Comparison of ENCODE assay signal across 26 cellular contexts in genomic region chr10:86226801-86227201, GRCh38.
DNase-seq lines count a peak whose midpoint lies in the region; ATAC-seq and TF ChIP-seq lines count a peak whose summit lies in the region.
"Had no signal": no experiment of that assay in that cellular context is flagged by ENCODE, and none has a peak within 500 bp of the region (broad histone marks: within the 10 kb centered on the region; RNA-seq: fewer than 3 reads in every experiment).

No MANE protein-coding gene starts in this region.

- TF ChIP-seq EP300 in sigmoid colon (IDR thresholded peaks at IDR 0.05) = no peak

- no peak overlapping the region for H3K4me3 Mint-ChIP-seq in stimulated activated naive CD8-positive, alpha-beta T cell treated with anti-CD3 and anti-CD28 coated beads, Interleukin-15, amount 100 ng/mL, for 72 hours
- H3K4me3 Mint-ChIP-seq: B cell; central memory CD8-positive, alpha-beta T cell; immature natural killer cell; T-helper 17 cell had no signal

- no peaks in the 10 kb centered on the region for H3K9me3 ChIP-seq in sigmoid colon
- H3K9me3 ChIP-seq in body of pancreas = no peaks in the 10 kb centered on the region
- H3K9me3 ChIP-seq: gastroesophageal sphincter, SJSA1 had no signal

- intact Hi-C loops in sigmoid colon (cut with DNase I) (no loop called here), body of pancreas (cut with DNase I) (no loop called here)

- H3K27ac Mint-ChIP-seq in stimulated activated naive CD8-positive, alpha-beta T cell treated with anti-CD3 and anti-CD28 coated beads, Interleukin-15, amount 100 ng/mL, for 72 hours = peak overlapping the region; percentile 69 to 90
- H3K27ac Mint-ChIP-seq: B cell, immature natural killer cell, T-helper 17 cell had no signal

- peak overlapping the region; percentile 22 for H3K27ac ChIP-seq in angular gyrus (ENCODE audit: low read depth, low read length)
- H3K27ac ChIP-seq in sigmoid colon = no peak overlapping the region
- no peak overlapping the region for H3K27ac ChIP-seq in body of pancreas
- no peak overlapping the region for H3K27ac ChIP-seq in substantia nigra (ENCODE audit: low read depth, low read length, poor library complexity, severe bottlenecking)
- H3K27ac ChIP-seq: gastroesophageal sphincter, SJSA1 had no signal

- no peak for TF ChIP-seq POLR2A in sigmoid colon (IDR thresholded peaks at IDR 0.05)
- no peak for TF ChIP-seq POLR2A in body of pancreas (IDR thresholded peaks at IDR 0.05)

- H3K27me3 Mint-ChIP-seq in stimulated activated naive CD8-positive, alpha-beta T cell treated with anti-CD3 and anti-CD28 coated beads, Interleukin-15, amount 100 ng/mL, for 72 hours = peaks cover 10% of the 10 kb centered on the region
- H3K27me3 Mint-ChIP-seq: B cell had no signal

- TF ChIP-seq CTCF in sigmoid colon (IDR thresholded peaks at IDR 0.05) (no peak), body of pancreas (IDR thresholded peaks at IDR 0.05) (no peak)

- WGBS in sigmoid colon, 2 donors = 66 to 86% methylated on average over 2 of the region's 2 CpGs
- whole genome bisulfite sequencing in body of pancreas, 2 donors = 74 to 86% methylated on average over 2 of the region's 2 CpGs

- H3K4me3 ChIP-seq in sigmoid colon (no peak overlapping the region), body of pancreas (no peak overlapping the region)
- H3K4me3 ChIP-seq: gastroesophageal sphincter, K562, SJSA1 had no signal

- no peak for DNase-seq in stimulated activated naive CD8-positive, alpha-beta T cell treated with anti-CD3 and anti-CD28 coated beads, Interleukin-15, amount 100 ng/mL, for 72 hours
- no peak for DNase-seq in stimulated activated naive CD8-positive, alpha-beta T cell treated with anti-CD3 and anti-CD28 coated beads, Interleukin-15, Interleukin-2, amounts not matched to agents 100 U/mL and 50 U/mL, for 24 hours
- DNase-seq in NOMO-1 (lab: John Stamatoyannopoulos, UW; ENCODE audit: unreplicated experiment in 2 of 2) (peak; percentile 17 to 58), retina (no peak), sigmoid colon (no peak), body of pancreas (no peak), substantia nigra (lab: John Stamatoyannopoulos, UW) (no peak)
- DNase-seq: activated CD4-positive, alpha-beta T cell treated with anti-CD3 and anti-CD28 coated beads for 48 hours; activated gamma-delta T cell treated with Interleukin-2 at 50 U/mL for 16 hours; activated T-cell treated with anti-CD3 and anti-CD28 coated beads, Interleukin-2, amount 50 U/mL, for 1 hour; dermis blood vessel endothelial cell; HCEC 1CT; hippocampal formation; immature natural killer cell; NCI-H1436 treated with DMSO at 0.1 percent for 48 hours; NCI-H524; RPMI8226; T-helper 17 cell; trophoblast cell had no signal

- H3K9me3 Mint-ChIP-seq in stimulated activated naive CD8-positive, alpha-beta T cell treated with anti-CD3 and anti-CD28 coated beads, Interleukin-15, amount 100 ng/mL, for 72 hours = no peaks in the 10 kb centered on the region
- H3K9me3 Mint-ChIP-seq: central memory CD8-positive, alpha-beta T cell; immature natural killer cell had no signal

- H3K36me3 ChIP-seq in sigmoid colon (no peaks in the 10 kb centered on the region), body of pancreas (replicated peaks in 1 of 2; ENCODE audit: insufficient read depth in 1 of 2, low read depth in 2 of 2) (no peaks in the 10 kb centered on the region)
- H3K36me3 ChIP-seq: gastroesophageal sphincter, SJSA1 had no signal

- H3K27me3 ChIP-seq in sigmoid colon (no peaks in the 10 kb centered on the region), body of pancreas (no peaks in the 10 kb centered on the region)
- H3K27me3 ChIP-seq: gastroesophageal sphincter, SJSA1 had no signal

- no peaks in the 10 kb centered on the region for H3K4me1 Mint-ChIP-seq in stimulated activated naive CD8-positive, alpha-beta T cell treated with anti-CD3 and anti-CD28 coated beads, Interleukin-15, amount 100 ng/mL, for 72 hours
- H3K4me1 Mint-ChIP-seq: B cell; central memory CD8-positive, alpha-beta T cell; immature natural killer cell had no signal

- H3K4me1 ChIP-seq in sigmoid colon (peaks cover 0 to 27% (median 11%) of the 10 kb centered on the region in 4 donors), body of pancreas (no peaks in the 10 kb centered on the region)
- H3K4me1 ChIP-seq: gastroesophageal sphincter, SJSA1 had no signal

- no peak for ATAC-seq in stimulated activated naive CD8-positive, alpha-beta T cell treated with anti-CD3 and anti-CD28 coated beads, Interleukin-15, amount 100 ng/mL, for 72 hours
- ATAC-seq in stimulated activated naive CD8-positive, alpha-beta T cell treated with anti-CD3 and anti-CD28 coated beads, Interleukin-15, Interleukin-2, amounts not matched to agents 100 U/mL and 50 U/mL, for 24 hours = no peak
- no peak for ATAC-seq in body of pancreas
- ATAC-seq: gastroesophageal sphincter, K562, left lobe of liver, T-helper 17 cell had no signal

Comparison
In these comparisons a context has a peak if more than half of its experiments do, and no peak if none do; other contexts are left out.
1. DNase-seq: peak in NOMO-1 (2 of 2); none in stimulated activated naive CD8-positive, alpha-beta T cell treated with anti-CD3 and anti-CD28 coated beads, Interleukin-15, amount 100 ng/mL, for 72 hours (0 of 2), stimulated activated naive CD8-positive, alpha-beta T cell treated with anti-CD3 and anti-CD28 coated beads, Interleukin-15, Interleukin-2, amounts not matched to agents 100 U/mL and 50 U/mL, for 24 hours (single experiment), retina (single experiment), sigmoid colon (single experiment), body of pancreas (0 of 4) and substantia nigra (0 of 49).